Comparison of ENCODE assay signal across 22 cellular contexts in genomic region chr5:16603701-16604100, GRCh38. TPM values are rescaled to one million over a fixed set of nuclear protein-coding genes. Genes with fewer than 3 reads are reported as not detected.
A peak's percentile ranks its signal among the peaks of the same experiment; 100 is the strongest.
DNase-seq lines count a peak whose midpoint lies in the region; ATAC-seq, FAIRE-seq and TF ChIP-seq lines count a peak whose summit lies in the region.
"Had no signal": no experiment of that assay in that cellular context is flagged by ENCODE, and none has a peak within 500 bp of the region (broad histone marks: within the 10 kb centered on the region; RNA-seq: fewer than 3 reads in every experiment).

No MANE protein-coding gene starts in this region.

- H3K9me3 ChIP-seq in CD4-positive, CD25-positive, alpha-beta regulatory T cell (ENCODE audit: control insufficient read depth in 2 of 2, low read length in 2 of 2) = no peaks in the 10 kb centered on the region
- no peaks in the 10 kb centered on the region for H3K9me3 ChIP-seq in GM12878 (replicated peaks; ENCODE audit: control insufficient read depth, insufficient read depth, low read length)
- H3K9me3 ChIP-seq: HAP-1 had no signal

- CTCF ChIA-PET in GM12878 (lab: Yijun Ruan, JAX) = no interaction called here

- peaks cover 17 to 82% (median 36%) of the 10 kb centered on the region in 4 donors for H3K4me1 Mint-ChIP-seq in CD4-positive, CD25-positive, alpha-beta regulatory T cell

- H3K9me3 Mint-ChIP-seq in CD4-positive, CD25-positive, alpha-beta regulatory T cell = no peaks in the 10 kb centered on the region
- H3K9me3 Mint-ChIP-seq: HFFc6 had no signal

- H4K20me1 ChIP-seq in GM12878 (ENCODE audit: control insufficient read depth, insufficient read depth) = no peaks in the 10 kb centered on the region

- no peak overlapping the region for H3K4me3 Mint-ChIP-seq in CD4-positive, CD25-positive, alpha-beta regulatory T cell
- H3K4me3 Mint-ChIP-seq: GM23338, HFFc6 had no signal

- H3K36me3 ChIP-seq in CD4-positive, CD25-positive, alpha-beta regulatory T cell (ENCODE audit: control insufficient read depth, insufficient read depth, low read length) = peaks cover 20% of the 10 kb centered on the region
- H3K36me3 ChIP-seq in GM12878 (ENCODE audit: control insufficient read depth in 2 of 2, insufficient read depth in 2 of 2, low read length in 1 of 2) = no peaks in the 10 kb centered on the region
- H3K36me3 ChIP-seq: HAP-1 had no signal

- H3K4me3 ChIP-seq in CD4-positive, CD25-positive, alpha-beta regulatory T cell (ENCODE audit: low read depth, low read length) = no peak overlapping the region
- H3K4me3 ChIP-seq in GM12878 = no peak overlapping the region
- H3K4me3 ChIP-seq: BLaER1, GM23338, HAP-1, K562 had no signal

- TF ChIP-seq EP300 in GM12878 (IDR thresholded peaks at IDR 0.05; ENCODE audit: borderline replicate concordance in 1 of 2, control insufficient read depth in 1 of 2, low read depth in 2 of 2, low read length in 2 of 2) = no peak

- H2AFZ ChIP-seq in GM12878 (ENCODE audit: control insufficient read depth, low read depth, low read length) = no peak overlapping the region
- H2AFZ ChIP-seq: GM23338 had no signal

- H3K27ac ChIP-seq in CD4-positive, CD25-positive, alpha-beta regulatory T cell (ENCODE audit: insufficient read depth, low read length, poor library complexity, severe bottlenecking) = no peak overlapping the region
- no peak overlapping the region for H3K27ac ChIP-seq in GM12878 (ENCODE audit: control insufficient read depth, insufficient read depth)
- H3K27ac ChIP-seq: BLaER1, HL-60 had no signal

- no peaks in the 10 kb centered on the region for H3K27me3 ChIP-seq in CD4-positive, CD25-positive, alpha-beta regulatory T cell (ENCODE audit: control insufficient read depth, insufficient read depth, low read length)
- H3K27me3 ChIP-seq in GM12878 (replicated peaks in 1 of 2; ENCODE audit: control insufficient read depth in 2 of 2, insufficient read depth in 2 of 2, low read length in 1 of 2) = no peaks in the 10 kb centered on the region
- H3K27me3 ChIP-seq: BLaER1 had no signal

- RAD21 ChIA-PET in GM12878 (lab: Charles Lee; ENCODE audit: unreplicated experiment) = no interaction called here

- DNase-seq in CD4-positive, CD25-positive, alpha-beta regulatory T cell = no peak
- DNase-seq in GM12878 (ENCODE audit: low read depth, low spot score) (no peak), DMS114 treated with DMSO at 0.1 percent for 48 hours (lab: John Stamatoyannopoulos, UW; ENCODE audit: unreplicated experiment) (no peak), islet precursor cell (no peak), SKM-1 (lab: John Stamatoyannopoulos, UW; ENCODE audit: unreplicated experiment) (no peak)
- DNase-seq: 8988T, AML-193, COR-L47, DND-41, GDM1, HFFc6, Karpas-422 had no signal

- WGBS in GM12878 (ENCODE audit: insufficient coverage, insufficient replicate concordance, low lambda C conversion rate, missing lambda C conversion rate) = 20% methylated on average over 6 of the region's 6 CpGs

- peak overlapping the region in 2 of 3 donors; percentile 11 to 83 for H3K27ac Mint-ChIP-seq in CD4-positive, CD25-positive, alpha-beta regulatory T cell
- H3K27ac Mint-ChIP-seq: GM23338, HFFc6 had no signal

- TF ChIP-seq CTCF in GM12878 (IDR thresholded peaks at IDR 0.05 in 2 of 3, conservative IDR thresholded peaks at IDR 0.05 in 1 of 3; ENCODE audit: control insufficient read depth in 2 of 3, extremely low read depth in 1 of 3, insufficient read depth in 1 of 3, low read depth in 3 of 3, low read length in 3 of 3) = no peak

- POLR2A ChIA-PET in GM12878 (lab: Charles Lee) = no interaction called here

- intact Hi-C loops in GM12878 (cut with micrococcal nuclease; ENCODE audit: unreplicated experiment) = no loop called here

- no peak for TF ChIP-seq POLR2A in GM12878 (IDR thresholded peaks at IDR 0.05; ENCODE audit: low read depth, low read length)

- H3K36me3 Mint-ChIP-seq in CD4-positive, CD25-positive, alpha-beta regulatory T cell = peaks cover 58% of the 10 kb centered on the region

- TF ChIP-seq RAD21 in GM12878 (IDR thresholded peaks at IDR 0.05; ENCODE audit: insufficient read depth, low read depth, low read length) = no peak

- SMC1A ChIA-PET in GM12878 (lab: Charles Lee; ENCODE audit: uncharacterized antibody, unreplicated experiment) = interaction anchor here (1.4 kb wide), 1 partner anchor 18 kb away, joined by 3 read pairs; no protein-coding TSS in a partner anchor

- in situ Hi-C loops in GM12878 (cut with MboI) = no loop called here

- H3K79me2 ChIP-seq in GM12878 (ENCODE audit: control insufficient read depth, insufficient read depth, low read length) = no peaks in the 10 kb centered on the region

- no peak for ATAC-seq in CD4-positive, CD25-positive, alpha-beta regulatory T cell (ENCODE audit: low read depth in 2 of 2)
- ATAC-seq in GM18867 (IDR thresholded peaks at IDR 0.05; ENCODE audit: unreplicated experiment) (peak; percentile 22), HG03520 (IDR thresholded peaks at IDR 0.05; ENCODE audit: unreplicated experiment) (peak; percentile 49), GM12878 (peak; percentile 83), GM19328 (IDR thresholded peaks at IDR 0.05; ENCODE audit: unreplicated experiment) (no peak)
- ATAC-seq: GM23338, K562 had no signal

- no peak overlapping the region for H3K9ac ChIP-seq in GM12878 (ENCODE audit: control insufficient read depth, insufficient read depth, low read length)
- H3K9ac ChIP-seq: BLaER1 had no signal

- H3K4me1 ChIP-seq in CD4-positive, CD25-positive, alpha-beta regulatory T cell (ENCODE audit: control insufficient read depth, insufficient read depth, low read length, poor library complexity, severe bottlenecking) = no peaks in the 10 kb centered on the region
- no peaks in the 10 kb centered on the region for H3K4me1 ChIP-seq in GM12878 (ENCODE audit: control insufficient read depth, insufficient read depth, low read length)
- H3K4me1 ChIP-seq: HAP-1 had no signal

- FAIRE-seq in GM12878 (lab: Jason Lieb, UNC) = no peak
- FAIRE-seq: D721Med, GM18507, K562 had no signal

- H3K27me3 Mint-ChIP-seq in CD4-positive, CD25-positive, alpha-beta regulatory T cell = no peaks in the 10 kb centered on the region

- H3K4me2 ChIP-seq in GM12878 (ENCODE audit: control insufficient read depth, insufficient read depth) = no peak overlapping the region
- H3K4me2 ChIP-seq: BLaER1, GM23338 had no signal

- no TSS peak for BruUV-seq in GM12878 (replicated peaks; lab: Mats Ljungman, UMichigan)

TF ChIP-seq in GM12878, 131 proteins besides CTCF, POLR2A, EP300 and RAD21:
- TF ChIP-seq NFYA (IDR thresholded peaks at IDR 0.05; ENCODE audit: borderline replicate concordance, low read depth, low read length) = no peak
- 0 out of 2 replicates have a peak, but pooled peaks have one; percentile 23 for TF ChIP-seq SPI1 (IDR thresholded peaks at IDR 0.05; ENCODE audit: borderline replicate concordance, insufficient read depth, low read depth, low read length)
- TF ChIP-seq IRF3 (IDR thresholded peaks at IDR 0.05) = no peak
- peak; percentile 66 for TF ChIP-seq NR2F1 (conservative IDR thresholded peaks at IDR 0.05)
- TF ChIP-seq TCF12 (IDR thresholded peaks at IDR 0.05; ENCODE audit: low read depth, low read length) = no peak

RNA-seq across cellular contexts. Expression of gene RETREG1, which starts 13.1 kb away (rescaled TPM):
- 31.0 TPM for total RNA-seq in CD4-positive, CD25-positive, alpha-beta regulatory T cell
- 100 to 1,000 TPM in 1 of 4 donors, 10 to 100 TPM in 3; 52.1 to 123 (median 78.7) TPM for polyA plus RNA-seq in CD4-positive, CD25-positive, alpha-beta regulatory T cell
- 0.48 TPM in 1 of 2 replicates, not detected in the other for total RNA-seq in GM12878 (2013; cell fraction: nucleolus; rRNA removed)
- 7.9 and 9.3 TPM in 2 replicates for total RNA-seq in GM12878 (2014; rRNA removed)
- total RNA-seq in GM12878 (2014; rRNA removed; fragmentation: Illumina TruSeq; extraction: Trizol) = 8.4 and 8.9 TPM in 2 replicates
- total RNA-seq in GM12878 (2021) = 8.0 and 12.2 TPM in 2 replicates
- 0.29 TPM for polyA plus RNA-seq in GM12878 (2011; ENCODE audit: low read depth)
- 3.9 and 4.8 TPM in 2 replicates for polyA plus RNA-seq in GM12878 (2011; rRNA removed)
- polyA plus RNA-seq in GM12878 (2011; cell fraction: cytosol; rRNA removed) = 3.7 and 4.1 TPM in 2 replicates
- 2.7 and 3.3 TPM in 2 replicates for polyA plus RNA-seq in GM12878 (2011; cell fraction: nucleus; rRNA removed)
- 0.95 TPM in 2 replicates for polyA plus RNA-seq in GM12878 (2012)
- 6.4 and 7.2 TPM in 2 replicates for polyA plus RNA-seq in GM12878 (2014; fragmentation: Illumina TruSeq; extraction: Trizol)
- polyA plus RNA-seq in GM12878 (2014; fragmentation: Nextera tagmentation; extraction: Ambion mirVana) = 1 to 10 TPM; 3.9 to 5.1 TPM
- polyA plus RNA-seq in GM12878 (2014; rRNA removed) = 6.3 and 6.5 TPM in 2 replicates
- 1 to 10 TPM; 6.0 to 7.1 TPM for polyA plus RNA-seq in GM12878 (2016; fragmentation: Nextera tagmentation; extraction: Ambion mirVana)
- polyA minus RNA-seq in GM12878 (2011; rRNA and poly(A)+ RNA removed) = 3.3 and 6.4 TPM in 2 replicates
- polyA minus RNA-seq in GM12878 (2011; cell fraction: cytosol; rRNA and poly(A)+ RNA removed) = 1.9 and 2.2 TPM in 2 replicates
- polyA minus RNA-seq in GM12878 (2011; cell fraction: nucleus; rRNA and poly(A)+ RNA removed) = 2.2 and 3.3 TPM in 2 replicates

Comparison
In these comparisons a context has a peak if more than half of its experiments do, and no peak if none do; other contexts are left out.
1. ATAC-seq: peak in GM18867 (single experiment), HG03520 (single experiment) and GM12878 (single experiment); none in CD4-positive, CD25-positive, alpha-beta regulatory T cell (0 of 2) and GM19328 (single experiment).